1 cellular context compared by ENCODE assay signal in the genomic region with DNA sequence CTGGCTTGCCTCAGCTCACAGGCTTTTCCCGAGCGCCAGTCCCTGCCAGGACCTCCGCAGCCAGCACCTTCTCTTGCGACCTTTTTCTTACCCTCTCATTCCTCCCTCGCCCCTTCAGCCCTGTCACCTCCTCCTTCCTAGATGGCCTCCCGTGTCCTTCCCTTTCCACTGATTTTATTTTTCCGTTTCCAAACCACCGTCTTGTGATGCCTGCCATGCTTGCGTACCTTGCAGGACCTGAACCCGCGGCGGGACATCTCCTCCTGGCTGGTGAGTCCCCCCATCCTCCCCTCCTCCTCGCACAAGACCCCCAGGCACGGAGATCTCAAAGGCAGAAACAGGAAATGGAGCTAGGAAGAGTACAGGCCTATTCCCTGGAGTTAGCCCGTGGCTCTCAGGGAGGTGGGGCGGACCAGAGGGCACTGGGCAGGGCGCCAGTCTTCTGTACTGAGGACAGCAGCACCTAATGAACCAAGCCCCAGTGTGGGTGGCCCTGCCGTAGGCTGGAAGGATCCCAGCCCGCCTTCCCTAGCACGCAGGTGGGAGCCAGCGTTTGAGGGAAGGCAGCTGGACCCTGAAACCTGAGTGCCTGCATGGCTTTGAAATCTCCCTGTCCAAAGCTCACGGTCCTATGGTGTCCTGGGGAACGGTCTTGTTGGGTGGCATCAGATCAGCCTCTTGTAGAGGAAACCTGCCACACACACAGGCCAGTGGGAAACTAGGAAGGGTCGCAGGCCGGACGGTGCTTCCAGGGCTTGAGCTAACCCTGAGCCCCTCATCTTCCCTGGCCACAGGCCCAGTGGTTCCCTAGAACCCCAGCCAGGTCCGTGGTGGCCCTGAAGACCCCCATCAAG.
TF ChIP-seq lines count a peak whose summit lies in the region.

No MANE protein-coding gene starts in this region.

TF ChIP-seq in HepG2, 621 proteins besides CTCF, POLR2A, EP300 and RAD21 (continued from another document and continues in another):
- TF ChIP-seq, protein P1, sequence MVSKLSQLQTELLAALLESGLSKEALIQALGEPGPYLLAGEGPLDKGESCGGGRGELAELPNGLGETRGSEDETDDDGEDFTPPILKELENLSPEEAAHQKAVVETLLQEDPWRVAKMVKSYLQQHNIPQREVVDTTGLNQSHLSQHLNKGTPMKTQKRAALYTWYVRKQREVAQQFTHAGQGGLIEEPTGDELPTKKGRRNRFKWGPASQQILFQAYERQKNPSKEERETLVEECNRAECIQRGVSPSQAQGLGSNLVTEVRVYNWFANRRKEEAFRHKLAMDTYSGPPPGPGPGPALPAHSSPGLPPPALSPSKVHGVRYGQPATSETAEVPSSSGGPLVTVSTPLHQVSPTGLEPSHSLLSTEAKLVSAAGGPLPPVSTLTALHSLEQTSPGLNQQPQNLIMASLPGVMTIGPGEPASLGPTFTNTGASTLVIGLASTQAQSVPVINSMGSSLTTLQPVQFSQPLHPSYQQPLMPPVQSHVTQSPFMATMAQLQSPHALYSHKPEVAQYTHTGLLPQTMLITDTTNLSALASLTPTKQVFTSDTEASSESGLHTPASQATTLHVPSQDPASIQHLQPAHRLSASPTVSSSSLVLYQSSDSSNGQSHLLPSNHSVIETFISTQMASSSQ (IDR thresholded peaks at IDR 0.05; ENCODE audit: low read depth) = no peak
- TF ChIP-seq, protein P1 (CRISPR knock-in tag; IDR thresholded peaks at IDR 0.05; ENCODE audit: borderline replicate concordance) = peak; percentile 52
- TF ChIP-seq HOXA7 (CRISPR knock-in tag; IDR thresholded peaks at IDR 0.05) (no peak; the same call in 1 of the 2 replicates), ZNF766 (CRISPR knock-in tag; IDR thresholded peaks at IDR 0.05; ENCODE audit: borderline replicate concordance) (no peak), ZNF143 (CRISPR knock-in tag; IDR thresholded peaks at IDR 0.05) (no peak), EZH2 (conservative IDR thresholded peaks at IDR 0.05; ENCODE audit: low read depth, low read length) (no peak), ZBTB38 (CRISPR knock-in tag; IDR thresholded peaks at IDR 0.05) (peak; percentile 35; the same call in 1 of the 2 replicates), ZNF546 (CRISPR knock-in tag; conservative IDR thresholded peaks at IDR 0.05) (no peak), KMT2B (CRISPR knock-in tag; IDR thresholded peaks at IDR 0.05) (no peak), KLF15 (CRISPR knock-in tag; IDR thresholded peaks at IDR 0.05; ENCODE audit: borderline replicate concordance) (no peak), RAD51 (IDR thresholded peaks at IDR 0.05; ENCODE audit: borderline replicate concordance) (no peak), PHF8 (CRISPR knock-in tag; IDR thresholded peaks at IDR 0.05) (peak; percentile 79), FOXK1 (CRISPR knock-in tag; IDR thresholded peaks at IDR 0.05; ENCODE audit: borderline replicate concordance, low read depth) (peak; percentile 46; the same call in 1 of the 2 replicates), YEATS4 (CRISPR knock-in tag; IDR thresholded peaks at IDR 0.05; ENCODE audit: borderline replicate concordance) (peak; percentile 40; the same call in 1 of the 2 replicates), SNRNP70 (IDR thresholded peaks at IDR 0.05; ENCODE audit: low read depth, low read length) (no peak), ZNF24 (IDR thresholded peaks at IDR 0.05) (no peak), ZBTB26 (CRISPR knock-in tag; IDR thresholded peaks at IDR 0.05; ENCODE audit: borderline replicate concordance) (0 out of 2 replicates have a peak, but pooled peaks have one; percentile 47), ZNF124 (CRISPR knock-in tag; IDR thresholded peaks at IDR 0.05) (peak; percentile 76), FOXA1 (IDR thresholded peaks at IDR 0.05) (no peak), FOXA1 (CRISPR knock-in tag; IDR thresholded peaks at IDR 0.05) (no peak), MIER3 (CRISPR knock-in tag; IDR thresholded peaks at IDR 0.05; ENCODE audit: borderline replicate concordance) (no peak), IRF2 (CRISPR knock-in tag; IDR thresholded peaks at IDR 0.05) (peak; percentile 45; the same call in 1 of the 2 replicates), LCORL (IDR thresholded peaks at IDR 0.05) (no peak), LCORL (CRISPR knock-in tag; IDR thresholded peaks at IDR 0.05) (peak; percentile 82), NFIC (IDR thresholded peaks at IDR 0.05; ENCODE audit: low read length) (no peak), ZFX (CRISPR knock-in tag; IDR thresholded peaks at IDR 0.05; ENCODE audit: low read depth) (peak; percentile 94), ATF2 (CRISPR knock-in tag; IDR thresholded peaks at IDR 0.05) (peak; percentile 67), ZC3H4 (CRISPR knock-in tag; IDR thresholded peaks at IDR 0.05; ENCODE audit: borderline replicate concordance) (peak; percentile 84; the same call in 1 of the 2 replicates), CHD2 (IDR thresholded peaks at IDR 0.05; ENCODE audit: low read depth, low read length) (no peak), MEIS1 (CRISPR knock-in tag; IDR thresholded peaks at IDR 0.05; ENCODE audit: borderline replicate concordance) (peak; percentile 89; the same call in 1 of the 2 replicates), ATF1 (CRISPR knock-in tag; IDR thresholded peaks at IDR 0.05) (no peak), ATF7 (IDR thresholded peaks at IDR 0.05) (no peak), ATF7 (CRISPR knock-in tag; IDR thresholded peaks at IDR 0.05) (no peak), ZFP90 (CRISPR knock-in tag; IDR thresholded peaks at IDR 0.05; ENCODE audit: borderline replicate concordance) (0 out of 2 replicates have a peak, but pooled peaks have one; percentile 5), ZNF879 (CRISPR knock-in tag; IDR thresholded peaks at IDR 0.05) (peak; percentile 47; the same call in 1 of the 2 replicates), HNRNPH1 (optimal IDR thresholded peaks at IDR 0.05; ENCODE audit: low read depth, low read length) (no peak), ZNF501 (CRISPR knock-in tag; IDR thresholded peaks at IDR 0.05) (peak; percentile 95)
- TF ChIP-seq, protein P2, sequence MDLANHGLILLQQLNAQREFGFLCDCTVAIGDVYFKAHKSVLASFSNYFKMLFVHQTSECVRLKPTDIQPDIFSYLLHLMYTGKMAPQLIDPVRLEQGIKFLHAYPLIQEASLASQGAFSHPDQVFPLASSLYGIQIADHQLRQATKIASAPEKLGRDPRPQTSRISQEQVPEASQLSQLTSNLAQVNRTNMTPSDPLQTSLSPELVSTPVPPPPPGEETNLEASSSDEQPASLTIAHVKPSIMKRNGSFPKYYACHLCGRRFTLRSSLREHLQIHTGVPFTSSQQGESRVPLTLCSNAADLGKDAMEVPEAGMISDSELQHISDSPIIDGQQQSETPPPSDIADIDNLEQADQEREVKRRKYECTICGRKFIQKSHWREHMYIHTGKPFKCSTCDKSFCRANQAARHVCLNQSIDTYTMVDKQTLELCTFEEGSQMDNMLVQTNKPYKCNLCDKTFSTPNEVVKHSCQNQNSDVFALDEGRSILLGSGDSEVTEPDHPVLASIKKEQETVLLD (CRISPR knock-in tag; IDR thresholded peaks at IDR 0.05; ENCODE audit: low read depth) = no peak
- TF ChIP-seq, protein P3, sequence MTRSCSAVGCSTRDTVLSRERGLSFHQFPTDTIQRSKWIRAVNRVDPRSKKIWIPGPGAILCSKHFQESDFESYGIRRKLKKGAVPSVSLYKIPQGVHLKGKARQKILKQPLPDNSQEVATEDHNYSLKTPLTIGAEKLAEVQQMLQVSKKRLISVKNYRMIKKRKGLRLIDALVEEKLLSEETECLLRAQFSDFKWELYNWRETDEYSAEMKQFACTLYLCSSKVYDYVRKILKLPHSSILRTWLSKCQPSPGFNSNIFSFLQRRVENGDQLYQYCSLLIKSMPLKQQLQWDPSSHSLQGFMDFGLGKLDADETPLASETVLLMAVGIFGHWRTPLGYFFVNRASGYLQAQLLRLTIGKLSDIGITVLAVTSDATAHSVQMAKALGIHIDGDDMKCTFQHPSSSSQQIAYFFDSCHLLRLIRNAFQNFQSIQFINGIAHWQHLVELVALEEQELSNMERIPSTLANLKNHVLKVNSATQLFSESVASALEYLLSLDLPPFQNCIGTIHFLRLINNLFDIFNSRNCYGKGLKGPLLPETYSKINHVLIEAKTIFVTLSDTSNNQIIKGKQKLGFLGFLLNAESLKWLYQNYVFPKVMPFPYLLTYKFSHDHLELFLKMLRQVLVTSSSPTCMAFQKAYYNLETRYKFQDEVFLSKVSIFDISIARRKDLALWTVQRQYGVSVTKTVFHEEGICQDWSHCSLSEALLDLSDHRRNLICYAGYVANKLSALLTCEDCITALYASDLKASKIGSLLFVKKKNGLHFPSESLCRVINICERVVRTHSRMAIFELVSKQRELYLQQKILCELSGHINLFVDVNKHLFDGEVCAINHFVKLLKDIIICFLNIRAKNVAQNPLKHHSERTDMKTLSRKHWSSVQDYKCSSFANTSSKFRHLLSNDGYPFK (CRISPR knock-in tag; IDR thresholded peaks at IDR 0.05; ENCODE audit: borderline replicate concordance) = peak; percentile 70
- TF ChIP-seq, protein P4, sequence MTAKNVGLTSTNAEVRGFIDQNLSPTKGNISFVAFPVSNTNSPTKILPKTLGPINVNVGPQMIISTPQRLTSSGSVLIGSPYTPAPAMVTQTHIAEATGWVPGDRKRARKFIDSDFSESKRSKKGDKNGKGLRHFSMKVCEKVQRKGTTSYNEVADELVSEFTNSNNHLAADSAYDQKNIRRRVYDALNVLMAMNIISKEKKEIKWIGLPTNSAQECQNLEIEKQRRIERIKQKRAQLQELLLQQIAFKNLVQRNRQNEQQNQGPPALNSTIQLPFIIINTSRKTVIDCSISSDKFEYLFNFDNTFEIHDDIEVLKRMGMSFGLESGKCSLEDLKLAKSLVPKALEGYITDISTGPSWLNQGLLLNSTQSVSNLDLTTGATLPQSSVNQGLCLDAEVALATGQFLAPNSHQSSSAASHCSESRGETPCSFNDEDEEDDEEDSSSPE (CRISPR knock-in tag; IDR thresholded peaks at IDR 0.05) = peak; percentile 59; the same call in 1 of the 2 replicates
- TF ChIP-seq, protein P5, sequence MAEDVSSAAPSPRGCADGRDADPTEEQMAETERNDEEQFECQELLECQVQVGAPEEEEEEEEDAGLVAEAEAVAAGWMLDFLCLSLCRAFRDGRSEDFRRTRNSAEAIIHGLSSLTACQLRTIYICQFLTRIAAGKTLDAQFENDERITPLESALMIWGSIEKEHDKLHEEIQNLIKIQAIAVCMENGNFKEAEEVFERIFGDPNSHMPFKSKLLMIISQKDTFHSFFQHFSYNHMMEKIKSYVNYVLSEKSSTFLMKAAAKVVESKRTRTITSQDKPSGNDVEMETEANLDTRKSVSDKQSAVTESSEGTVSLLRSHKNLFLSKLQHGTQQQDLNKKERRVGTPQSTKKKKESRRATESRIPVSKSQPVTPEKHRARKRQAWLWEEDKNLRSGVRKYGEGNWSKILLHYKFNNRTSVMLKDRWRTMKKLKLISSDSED (CRISPR knock-in tag; IDR thresholded peaks at IDR 0.05) = no peak
- TF ChIP-seq, protein P6, sequence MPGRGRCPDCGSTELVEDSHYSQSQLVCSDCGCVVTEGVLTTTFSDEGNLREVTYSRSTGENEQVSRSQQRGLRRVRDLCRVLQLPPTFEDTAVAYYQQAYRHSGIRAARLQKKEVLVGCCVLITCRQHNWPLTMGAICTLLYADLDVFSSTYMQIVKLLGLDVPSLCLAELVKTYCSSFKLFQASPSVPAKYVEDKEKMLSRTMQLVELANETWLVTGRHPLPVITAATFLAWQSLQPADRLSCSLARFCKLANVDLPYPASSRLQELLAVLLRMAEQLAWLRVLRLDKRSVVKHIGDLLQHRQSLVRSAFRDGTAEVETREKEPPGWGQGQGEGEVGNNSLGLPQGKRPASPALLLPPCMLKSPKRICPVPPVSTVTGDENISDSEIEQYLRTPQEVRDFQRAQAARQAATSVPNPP (CRISPR knock-in tag; IDR thresholded peaks at IDR 0.05) = peak; percentile 66; the same call in 1 of the 2 replicates
- TF ChIP-seq, protein P7, sequence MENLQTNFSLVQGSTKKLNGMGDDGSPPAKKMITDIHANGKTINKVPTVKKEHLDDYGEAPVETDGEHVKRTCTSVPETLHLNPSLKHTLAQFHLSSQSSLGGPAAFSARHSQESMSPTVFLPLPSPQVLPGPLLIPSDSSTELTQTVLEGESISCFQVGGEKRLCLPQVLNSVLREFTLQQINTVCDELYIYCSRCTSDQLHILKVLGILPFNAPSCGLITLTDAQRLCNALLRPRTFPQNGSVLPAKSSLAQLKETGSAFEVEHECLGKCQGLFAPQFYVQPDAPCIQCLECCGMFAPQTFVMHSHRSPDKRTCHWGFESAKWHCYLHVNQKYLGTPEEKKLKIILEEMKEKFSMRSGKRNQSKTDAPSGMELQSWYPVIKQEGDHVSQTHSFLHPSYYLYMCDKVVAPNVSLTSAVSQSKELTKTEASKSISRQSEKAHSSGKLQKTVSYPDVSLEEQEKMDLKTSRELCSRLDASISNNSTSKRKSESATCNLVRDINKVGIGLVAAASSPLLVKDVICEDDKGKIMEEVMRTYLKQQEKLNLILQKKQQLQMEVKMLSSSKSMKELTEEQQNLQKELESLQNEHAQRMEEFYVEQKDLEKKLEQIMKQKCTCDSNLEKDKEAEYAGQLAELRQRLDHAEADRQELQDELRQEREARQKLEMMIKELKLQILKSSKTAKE (CRISPR knock-in tag; IDR thresholded peaks at IDR 0.05; ENCODE audit: borderline replicate concordance) = no peak
